Comparison of ENCODE assay signal across 1 cellular context in genomic region chr14:35687335-35687939, GRCh38.
A peak's percentile ranks its signal among the peaks of the same experiment; 100 is the strongest.
TF ChIP-seq lines count a peak whose summit lies in the region.

No MANE protein-coding gene starts in this region.

TF ChIP-seq in GM12878, 131 proteins besides CTCF, POLR2A, EP300 and RAD21 (continued from another document):
- 0 out of 2 replicates have a peak, but pooled peaks have one; percentile 36 for TF ChIP-seq ZNF592 (IDR thresholded peaks at IDR 0.05)
- no peak for TF ChIP-seq PML (IDR thresholded peaks at IDR 0.05; ENCODE audit: low read length)
- TF ChIP-seq SMC3 (IDR thresholded peaks at IDR 0.05; ENCODE audit: borderline replicate concordance, low read length): peak; percentile 83
- TF ChIP-seq SMARCA5 (IDR thresholded peaks at IDR 0.05): peak; percentile 87
- TF ChIP-seq YY1 (IDR thresholded peaks at IDR 0.05; ENCODE audit: low read depth, low read length): 0 out of 2 replicates have a peak, but pooled peaks have one; percentile 19
- TF ChIP-seq FOXM1 (IDR thresholded peaks at IDR 0.05; ENCODE audit: low read depth, low read length): 0 out of 2 replicates have a peak, but pooled peaks have one; percentile 22
- no peak for TF ChIP-seq PBX3 (IDR thresholded peaks at IDR 0.05; ENCODE audit: insufficient replicate concordance, low read depth, low read length)
- TF ChIP-seq POU2F2 (IDR thresholded peaks at IDR 0.05; ENCODE audit: borderline replicate concordance, low read depth, low read length): peak; percentile 68; the same call in 1 of the 3 replicates
- no peak for TF ChIP-seq IKZF1 (conservative IDR thresholded peaks at IDR 0.05)
